1 cellular context compared by ENCODE assay signal in genomic region chr2:148508878-148509702, GRCh38.
TF ChIP-seq lines count a peak whose summit lies in the region.

No MANE protein-coding gene starts in this region.

TF ChIP-seq in GM12878, 131 proteins besides CTCF, POLR2A, EP300 and RAD21 (continued from another document and continues in another):
- TF ChIP-seq CUX1 (IDR thresholded peaks at IDR 0.05; ENCODE audit: insufficient replicate concordance, low read depth, low read length), result no peak
- TF ChIP-seq CHD2 (IDR thresholded peaks at IDR 0.05; ENCODE audit: borderline replicate concordance, low read depth, low read length), result 0 out of 2 replicates have a peak, but pooled peaks have one; percentile 21
- no peak for TF ChIP-seq SUZ12 (IDR thresholded peaks at IDR 0.05; ENCODE audit: unreplicated experiment)
- no peak for TF ChIP-seq PKNOX1 (IDR thresholded peaks at IDR 0.05)
- no peak for TF ChIP-seq CBFB (IDR thresholded peaks at IDR 0.05; ENCODE audit: low read depth)
- 0 out of 4 replicates have a peak, but pooled peaks of 1 of the 2 experiments have one; percentile 14 for TF ChIP-seq ETV6 (conservative IDR thresholded peaks at IDR 0.05 in 1 of 2, IDR thresholded peaks at IDR 0.05 in 1 of 2; ENCODE audit: borderline replicate concordance in 1 of 2, low read depth in 1 of 2)
- no peak for TF ChIP-seq ZZZ3 (IDR thresholded peaks at IDR 0.05; ENCODE audit: control insufficient read depth, insufficient read length, low read depth)
- TF ChIP-seq RCOR1 (conservative IDR thresholded peaks at IDR 0.05; ENCODE audit: low read depth, low read length), result no peak
- TF ChIP-seq MYB (IDR thresholded peaks at IDR 0.05; ENCODE audit: borderline replicate concordance, low read depth, low read length), result no peak
- no peak for TF ChIP-seq STAT3 (IDR thresholded peaks at IDR 0.05; ENCODE audit: low read depth, low read length)
- no peak for TF ChIP-seq BHLHE40 (IDR thresholded peaks at IDR 0.05; ENCODE audit: borderline replicate concordance in 1 of 2, low read depth in 2 of 2, low read length in 1 of 2)
- TF ChIP-seq TARDBP (IDR thresholded peaks at IDR 0.05; ENCODE audit: borderline replicate concordance), result no peak
- TF ChIP-seq E2F8 (IDR thresholded peaks at IDR 0.05; ENCODE audit: low read depth, partially characterized antibody), result no peak
- TF ChIP-seq IRF5 (IDR thresholded peaks at IDR 0.05; ENCODE audit: borderline replicate concordance), result no peak
- no peak for TF ChIP-seq PBX3 (IDR thresholded peaks at IDR 0.05; ENCODE audit: insufficient replicate concordance, low read depth, low read length)
- TF ChIP-seq NBN (IDR thresholded peaks at IDR 0.05), result 0 out of 2 replicates have a peak, but pooled peaks have one; percentile 59
- TF ChIP-seq CBX5 (IDR thresholded peaks at IDR 0.05; ENCODE audit: low read depth), result no peak
- no peak for TF ChIP-seq NR2C1 (IDR thresholded peaks at IDR 0.05)
- TF ChIP-seq ATF3 (IDR thresholded peaks at IDR 0.05; ENCODE audit: borderline replicate concordance, extremely low read depth, low read depth, low read length), result no peak
- TF ChIP-seq MLLT1 (IDR thresholded peaks at IDR 0.05), result no peak
- no peak for TF ChIP-seq EGR1 (IDR thresholded peaks at IDR 0.05; ENCODE audit: borderline replicate concordance in 1 of 2, low read depth in 2 of 2, low read length in 2 of 2)
- TF ChIP-seq BRCA1 (IDR thresholded peaks at IDR 0.05; ENCODE audit: low read depth, low read length), result no peak
- TF ChIP-seq ASH2L (IDR thresholded peaks at IDR 0.05; ENCODE audit: borderline replicate concordance, low read depth), result no peak
- no peak for TF ChIP-seq REST (IDR thresholded peaks at IDR 0.05; ENCODE audit: low read depth, low read length)
- no peak for TF ChIP-seq BACH1 (IDR thresholded peaks at IDR 0.05; ENCODE audit: borderline replicate concordance)
- no peak for TF ChIP-seq MYC (IDR thresholded peaks at IDR 0.05; ENCODE audit: insufficient read depth, insufficient read length, insufficient replicate concordance, low read length, severe bottlenecking)
- TF ChIP-seq NFYA (IDR thresholded peaks at IDR 0.05; ENCODE audit: borderline replicate concordance, low read depth, low read length), result no peak
- no peak for TF ChIP-seq NFIC (IDR thresholded peaks at IDR 0.05; ENCODE audit: low read depth, low read length)
- TF ChIP-seq YBX1 (IDR thresholded peaks at IDR 0.05), result no peak
- no peak for TF ChIP-seq GABPA (IDR thresholded peaks at IDR 0.05; ENCODE audit: low read depth)
- no peak for TF ChIP-seq ZBTB40 (IDR thresholded peaks at IDR 0.05; ENCODE audit: borderline replicate concordance)
- TF ChIP-seq FOXM1 (IDR thresholded peaks at IDR 0.05; ENCODE audit: low read depth, low read length), result 0 out of 2 replicates have a peak, but pooled peaks have one; percentile 31
- no peak for TF ChIP-seq PAX8 (IDR thresholded peaks at IDR 0.05)
- TF ChIP-seq MEF2B (IDR thresholded peaks at IDR 0.05; ENCODE audit: partially characterized antibody, poor library complexity, severe bottlenecking), result no peak
- no peak for TF ChIP-seq ZNF217 (IDR thresholded peaks at IDR 0.05)
- TF ChIP-seq SREBF2 (IDR thresholded peaks at IDR 0.05; ENCODE audit: low read length), result no peak
- TF ChIP-seq JUNB (IDR thresholded peaks at IDR 0.05), result no peak; the same call in 1 of the 2 replicates
- no peak for TF ChIP-seq HDAC6 (IDR thresholded peaks at IDR 0.05; ENCODE audit: unreplicated experiment)
- no peak for TF ChIP-seq TCF7 (IDR thresholded peaks at IDR 0.05; ENCODE audit: borderline replicate concordance)
